7 cellular contexts compared by ENCODE assay signal in the genomic region with DNA sequence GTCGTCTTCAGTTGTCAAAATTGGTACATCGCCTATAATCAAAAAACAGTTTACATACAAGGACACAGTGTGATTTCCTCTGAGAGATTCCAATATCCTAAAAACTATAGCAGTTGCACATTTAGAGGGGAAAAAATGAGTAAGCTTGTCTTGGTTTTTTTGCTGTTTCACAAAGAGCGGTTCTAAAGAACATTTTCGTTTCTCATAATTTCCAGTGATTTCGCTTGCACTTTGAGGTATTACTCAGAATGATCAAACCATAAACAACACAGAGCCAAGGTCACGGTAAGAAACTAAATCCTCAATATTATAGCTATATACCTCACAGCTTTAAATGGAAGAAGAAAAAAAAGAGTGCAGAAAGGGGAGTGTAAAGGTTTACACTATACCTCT. TPM values are rescaled to one million over a fixed set of nuclear protein-coding genes. Genes with fewer than 3 reads are reported as not detected.
DNase-seq lines count a peak whose midpoint lies in the region; ATAC-seq and TF ChIP-seq lines count a peak whose summit lies in the region.

No MANE protein-coding gene starts in this region.

- ATAC-seq in GM18520 (IDR thresholded peaks at IDR 0.05; ENCODE audit: unreplicated experiment), result peak; percentile 57
- ATAC-seq in omental fat pad (ENCODE audit: low FRiP score), result no peak

- peak overlapping the region; percentile 68 for H3K4me3 ChIP-seq in HFF-Myc (replicated peaks; ENCODE audit: low read depth, low read length)
- H3K4me3 ChIP-seq in skin epidermis, result peak overlapping the region; percentile 52 to 96 (median 87)

- no peak for TF ChIP-seq CTCF in HFF-Myc (IDR thresholded peaks at IDR 0.05; ENCODE audit: low read depth, low read length, missing control alignments)
- no peak for TF ChIP-seq CTCF in RWPE1 (conservative IDR thresholded peaks at IDR 0.05; ENCODE audit: low read depth)
- no peak for TF ChIP-seq CTCF in omental fat pad (IDR thresholded peaks at IDR 0.05)

- CTCF ChIA-PET in RWPE1 (lab: Yijun Ruan, JAX), result interaction anchor here (0.6 to 3.0 kb wide), 6 partner anchors 93 to 627 kb away, joined by 3 to 12 read pairs (median 4); no protein-coding TSS in a partner anchor

- POLR2A ChIA-PET in RWPE1 (lab: Yijun Ruan, JAX; ENCODE audit: low non-redundant PET), result interaction anchor here (0.7 kb wide), 1 partner anchor 30 kb away, joined by 3 read pairs; no protein-coding TSS in a partner anchor

- DNase-seq in HFF-Myc (ENCODE audit: extremely low read depth, low read depth), result no peak
- DNase-seq in RWPE1 (ENCODE audit: low spot score), result no peak
- DNase-seq in fibroblast of peridontal ligament (ENCODE audit: extremely low read depth), result peak; percentile 49
- no peak for DNase-seq in KG1 (lab: John Stamatoyannopoulos, UW)
- DNase-seq in omental fat pad (ENCODE audit: low spot score), result no peak

- H3K27ac ChIP-seq in RWPE1 (peak overlapping the region; percentile 83), skin epidermis (peak overlapping the region in 11 of 21 experiments; percentile 52 to 89 (median 85))

RNA-seq across cellular contexts. Expression of gene MTX3, which starts 0.9 kb away (rescaled TPM):
- 10 to 100 TPM in 1 of 4 donors, 1 to 10 TPM in 3; 7.7 to 16.6 (median 9.0) TPM for total RNA-seq in omental fat pad

RNA-seq across cellular contexts. Expression of gene THBS4, which starts 44.9 kb away (rescaled TPM):
- 10 to 100 TPM in 2 of 4 donors, 1 to 10 TPM in 2; 8.3 to 78.7 (median 12.5) TPM for total RNA-seq in omental fat pad
